ENCODE assay signal across 8 cellular contexts in the genomic region with DNA sequence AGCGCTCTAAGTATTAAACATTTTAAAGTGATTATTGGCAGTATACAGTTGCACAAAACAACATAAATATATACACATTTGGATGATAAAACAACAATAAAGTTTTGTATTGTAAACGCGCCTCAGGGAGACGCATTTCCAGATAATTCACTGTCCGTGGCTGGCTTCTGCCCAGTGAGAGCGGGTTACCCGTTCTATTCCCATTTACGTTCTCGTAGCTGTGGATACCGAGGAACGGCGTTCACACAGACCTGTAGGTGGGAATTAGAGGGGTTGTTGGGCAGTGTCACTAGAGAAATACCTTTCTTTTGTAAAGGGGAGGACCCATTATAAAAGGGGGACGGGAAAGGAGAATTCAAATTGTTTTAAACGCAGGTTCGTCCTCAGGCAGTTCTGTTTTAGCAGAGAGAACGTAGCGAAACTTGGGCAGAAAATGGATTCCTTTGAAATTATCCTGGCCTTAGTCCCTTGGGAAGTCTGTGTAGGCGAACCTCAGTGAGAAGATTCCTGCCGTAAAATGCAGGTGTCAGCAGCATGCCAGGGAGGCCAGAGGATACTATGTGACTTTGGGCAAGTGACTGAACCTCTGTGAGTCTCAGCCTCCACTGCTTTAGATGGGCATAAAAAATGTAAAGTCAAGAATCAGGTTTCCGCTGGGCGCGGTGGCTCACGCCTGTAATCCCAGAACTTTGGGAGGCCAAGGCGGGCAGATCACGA. TPM values are rescaled to one million over a fixed set of nuclear protein-coding genes. Genes with fewer than 3 reads are reported as not detected.
A peak's percentile ranks its signal among the peaks of the same experiment; 100 is the strongest.
DNase-seq lines count a peak whose midpoint lies in the region; ATAC-seq lines count a peak whose summit lies in the region.

No MANE protein-coding gene starts in this region.

- H3K9me3 Mint-ChIP-seq in naive thymus-derived CD4-positive, alpha-beta T cell, result no peaks in the 10 kb centered on the region

- ATAC-seq in naive thymus-derived CD4-positive, alpha-beta T cell, result no peak
- ATAC-seq in HG02938 (IDR thresholded peaks at IDR 0.05; ENCODE audit: unreplicated experiment) (no peak), HG03442 (IDR thresholded peaks at IDR 0.05; ENCODE audit: unreplicated experiment) (no peak), GM18868 (IDR thresholded peaks at IDR 0.05; ENCODE audit: unreplicated experiment) (no peak)

- peak overlapping the region; percentile 94 for H3K4me2 ChIP-seq in BLaER1

- POLR2A ChIA-PET in naive thymus-derived CD4-positive, alpha-beta T cell (lab: Charles Lee), result interaction anchor here (1.0 to 1.3 kb wide), 2 partner anchors 56 to 61 kb away, joined by 3 read pairs; partner anchors contain the start of gene LSM14B

- peak overlapping the region; percentile 84 to 95 (median 90) for H3K4me3 Mint-ChIP-seq in naive thymus-derived CD4-positive, alpha-beta T cell

- intact Hi-C loops in naive thymus-derived CD4-positive, alpha-beta T cell (cut with micrococcal nuclease), result loop anchor here (1.0 to 2.0 kb wide), 4 partner anchors 55 to 203 kb away; partner anchors contain the start of genes LSM14B (in 1 of the 2), OSBPL2 (in 1 of the 2) and RPS21 (in 1 of the 2)

- H3K27ac Mint-ChIP-seq in naive thymus-derived CD4-positive, alpha-beta T cell, result peak overlapping the region; percentile 90 to 96 (median 94)

- H3K27me3 ChIP-seq in BLaER1, result no peaks in the 10 kb centered on the region
- H3K27me3 ChIP-seq in MG63, result no peaks in the 10 kb centered on the region
- no peaks in the 10 kb centered on the region for H3K27me3 ChIP-seq in naive thymus-derived CD4-positive, alpha-beta T cell (ENCODE audit: control insufficient read depth in 2 of 2, insufficient read depth in 2 of 2, low read length in 2 of 2)

- DNase-seq in MG63 (no peak), dermis microvascular lymphatic vessel endothelial cell (ENCODE audit: low read depth in 2 of 2) (peak; percentile 12 to 30), COLO668 (lab: John Stamatoyannopoulos, UW; ENCODE audit: unreplicated experiment) (no peak)
- no peak for DNase-seq in naive thymus-derived CD4-positive, alpha-beta T cell

- H3K4me1 Mint-ChIP-seq in naive thymus-derived CD4-positive, alpha-beta T cell, result peaks cover 15 to 56% (median 46%) of the 10 kb centered on the region in 7 donors

- peaks cover 21% of the 10 kb centered on the region; the same call in 1 of the 2 replicates for H4K20me1 ChIP-seq in BLaER1

- peaks cover 17% of the 10 kb centered on the region for H3K36me3 ChIP-seq in BLaER1
- peaks cover 13% of the 10 kb centered on the region for H3K36me3 ChIP-seq in MG63
- peaks cover 0 to 8% (median 0%) of the 10 kb centered on the region in 3 experiments for H3K36me3 ChIP-seq in naive thymus-derived CD4-positive, alpha-beta T cell (ENCODE audit: control insufficient read depth in 2 of 3, insufficient read depth in 3 of 3, low read length in 3 of 3)

- peak overlapping the region; percentile 95 for H3K9ac ChIP-seq in BLaER1

- H3K9me3 ChIP-seq in BLaER1, result no peaks in the 10 kb centered on the region
- H3K9me3 ChIP-seq in MG63, result no peaks in the 10 kb centered on the region
- H3K9me3 ChIP-seq in naive thymus-derived CD4-positive, alpha-beta T cell (ENCODE audit: control insufficient read depth in 2 of 3, low read length in 3 of 3), result no peaks in the 10 kb centered on the region

- CTCF ChIA-PET in naive thymus-derived CD4-positive, alpha-beta T cell (lab: Charles Lee), result no interaction called here

- peaks cover 34% of the 10 kb centered on the region for H3K4me1 ChIP-seq in BLaER1
- peaks cover 9 to 16% of the 10 kb centered on the region in 2 donors for H3K4me1 ChIP-seq in naive thymus-derived CD4-positive, alpha-beta T cell (ENCODE audit: control insufficient read depth in 2 of 2, insufficient read depth in 2 of 2, low read length in 2 of 2)

- peak overlapping the region; percentile 95 for H3K27ac ChIP-seq in BLaER1
- peak overlapping the region; percentile 92 for H3K27ac ChIP-seq in naive thymus-derived CD4-positive, alpha-beta T cell (ENCODE audit: low read depth, low read length)

- no peaks in the 10 kb centered on the region for H3K27me3 Mint-ChIP-seq in naive thymus-derived CD4-positive, alpha-beta T cell

- H3K36me3 Mint-ChIP-seq in naive thymus-derived CD4-positive, alpha-beta T cell, result peaks cover 0 to 8% (median 0%) of the 10 kb centered on the region in 5 donors

- H3K4me3 ChIP-seq in BLaER1, result peak overlapping the region; percentile 87
- peak overlapping the region; percentile 81 for H3K4me3 ChIP-seq in MG63
- peak overlapping the region; percentile 87 for H3K4me3 ChIP-seq in naive thymus-derived CD4-positive, alpha-beta T cell (ENCODE audit: low read length)

RNA-seq across cellular contexts. Expression of gene MTG2, which starts 0.8 kb away (rescaled TPM):
- total RNA-seq in MG63 (2014; rRNA removed; shearing (Covaris generic); ENCODE audit: low replicate concordance), result 87.3 and 102 TPM in 2 replicates
- total RNA-seq in dermis microvascular lymphatic vessel endothelial cell, result 7.8 and 12.0 TPM in 2 replicates
- total RNA-seq in naive thymus-derived CD4-positive, alpha-beta T cell, result 10 to 100 TPM; 20.4 to 51.5 (median 41.8) TPM
- 10 to 100 TPM; 18.2 to 31.8 TPM for polyA plus RNA-seq in naive thymus-derived CD4-positive, alpha-beta T cell

RNA-seq across cellular contexts. Expression of gene HRH3, which starts 36.5 kb away (rescaled TPM):
- total RNA-seq in MG63 (2014; rRNA removed; shearing (Covaris generic); ENCODE audit: low replicate concordance), result not detected in 2 replicates
- total RNA-seq in dermis microvascular lymphatic vessel endothelial cell, result not detected in 2 replicates
- not detected for total RNA-seq in naive thymus-derived CD4-positive, alpha-beta T cell
- polyA plus RNA-seq in naive thymus-derived CD4-positive, alpha-beta T cell, result not detected

RNA-seq across cellular contexts. Expression of gene SS18L1, which starts 40.0 kb away (rescaled TPM):
- total RNA-seq in MG63 (2014; rRNA removed; shearing (Covaris generic); ENCODE audit: low replicate concordance), result 5.8 and 7.5 TPM in 2 replicates
- 6.4 and 11.3 TPM in 2 replicates for total RNA-seq in dermis microvascular lymphatic vessel endothelial cell
- 10 to 100 TPM; 17.8 to 26.7 (median 22.6) TPM for total RNA-seq in naive thymus-derived CD4-positive, alpha-beta T cell
- under 1 TPM; 0.47 to 0.54 TPM for polyA plus RNA-seq in naive thymus-derived CD4-positive, alpha-beta T cell

RNA-seq across cellular contexts. Expression of gene PSMA7, which starts 40.4 kb away (rescaled TPM):
- total RNA-seq in MG63 (2014; rRNA removed; shearing (Covaris generic); ENCODE audit: low replicate concordance), result 1,085 and 1,523 TPM in 2 replicates
- total RNA-seq in dermis microvascular lymphatic vessel endothelial cell, result 315 and 337 TPM in 2 replicates
- 100 to 1,000 TPM; 125 to 301 (median 165) TPM for total RNA-seq in naive thymus-derived CD4-positive, alpha-beta T cell
- 100 to 1,000 TPM; 377 to 406 TPM for polyA plus RNA-seq in naive thymus-derived CD4-positive, alpha-beta T cell

RNA-seq across cellular contexts. Expression of gene OSBPL2, which starts 54.7 kb away (rescaled TPM):
- total RNA-seq in MG63 (2014; rRNA removed; shearing (Covaris generic); ENCODE audit: low replicate concordance), result 18.4 TPM in 2 replicates
- 22.1 and 28.8 TPM in 2 replicates for total RNA-seq in dermis microvascular lymphatic vessel endothelial cell
- 10 to 100 TPM; 37.6 to 80.8 (median 69.3) TPM for total RNA-seq in naive thymus-derived CD4-positive, alpha-beta T cell
- 10 to 100 TPM; 14.6 to 23.4 TPM for polyA plus RNA-seq in naive thymus-derived CD4-positive, alpha-beta T cell

Comparison
In these comparisons a context has a peak if more than half of its experiments do, and no peak if none do; other contexts are left out.
1. DNase-seq: peak in dermis microvascular lymphatic vessel endothelial cell (2 of 2); none in MG63 (single experiment), naive thymus-derived CD4-positive, alpha-beta T cell (0 of 9) and COLO668 (single experiment).
2. Peak in every context shown above with its lines, with median percentiles within 50 percentile points of each other: H3K4me3 ChIP-seq.